ENCODE assay signal across 11 cellular contexts in the genomic region with DNA sequence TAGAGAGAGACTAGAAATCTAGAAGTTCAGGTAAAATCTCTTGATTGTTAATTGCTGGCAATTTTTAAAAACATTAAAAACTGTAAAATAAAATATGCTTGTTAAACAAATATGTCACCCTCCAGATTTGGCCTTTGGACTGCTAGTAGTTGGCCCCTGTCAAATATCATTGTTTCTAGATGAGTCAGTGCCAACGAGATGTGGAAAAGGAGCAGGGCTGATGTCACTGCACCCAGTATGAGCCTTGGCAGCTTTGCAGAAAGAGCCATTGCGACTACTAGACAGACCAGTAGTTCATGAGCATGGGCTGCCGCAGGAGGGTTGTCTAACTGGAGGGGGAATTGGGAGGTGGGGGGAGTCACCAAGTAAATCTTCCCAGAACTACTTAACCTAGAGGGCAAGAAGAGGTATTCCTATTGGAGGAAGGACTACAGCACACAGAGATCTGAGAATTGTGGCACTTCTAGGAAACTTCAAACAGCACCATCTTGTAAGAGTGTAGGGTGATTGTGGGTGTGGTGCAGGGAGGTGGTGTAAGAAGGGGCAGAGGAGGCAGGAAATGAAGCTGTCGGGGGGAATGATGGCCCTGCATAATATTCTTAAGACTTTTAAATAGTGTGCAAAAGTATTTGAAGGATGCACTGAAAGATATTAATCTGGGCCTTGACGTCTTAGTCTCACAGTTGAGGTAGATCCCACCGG. TPM values are rescaled to one million over a fixed set of nuclear protein-coding genes. Genes with fewer than 3 reads are reported as not detected.
DNase-seq lines count a peak whose midpoint lies in the region; ATAC-seq, FAIRE-seq and TF ChIP-seq lines count a peak whose summit lies in the region.
"Had no signal": no experiment of that assay in that cellular context is flagged by ENCODE, and none has a peak within 500 bp of the region (broad histone marks: within the 10 kb centered on the region; RNA-seq: fewer than 3 reads in every experiment).

No MANE protein-coding gene starts in this region.

- no peak overlapping the region for H3K9ac ChIP-seq in endothelial cell of umbilical vein (replicated peaks; ENCODE audit: extremely low read depth, insufficient read depth, low read length)

- H3K27me3 Mint-ChIP-seq in MCF 10A (ENCODE audit: insufficient read depth, unreplicated experiment) = no peaks in the 10 kb centered on the region
- peaks cover 0 to 9% of the 10 kb centered on the region in 2 donors for H3K27me3 Mint-ChIP-seq in CD8-positive, alpha-beta memory T cell

- no peak overlapping the region for H3K4me2 ChIP-seq in endothelial cell of umbilical vein (ENCODE audit: insufficient read depth, low read length)

- H2AFZ ChIP-seq in endothelial cell of umbilical vein (ENCODE audit: low read depth, low read length) = no peak overlapping the region

- H3K4me1 Mint-ChIP-seq in MCF 10A (ENCODE audit: insufficient read depth, unreplicated experiment) = peaks cover 54% of the 10 kb centered on the region
- H3K4me1 Mint-ChIP-seq in CD8-positive, alpha-beta memory T cell = no peaks in the 10 kb centered on the region

- H3K4me1 ChIP-seq in breast epithelium (no peaks in the 10 kb centered on the region), endothelial cell of umbilical vein (ENCODE audit: control insufficient read depth, extremely low read depth, insufficient read depth, low read length) (peaks cover 2% of the 10 kb centered on the region), tibial artery (peaks cover 0 to 20% (median 0%) of the 10 kb centered on the region in 4 donors)
- H3K4me1 ChIP-seq in CD8-positive, alpha-beta memory T cell (ENCODE audit: insufficient read depth, low read length) = no peaks in the 10 kb centered on the region

- CTCF ChIA-PET in MCF 10A (lab: Yijun Ruan, JAX) (interaction anchor here (0.6 kb wide), 1 partner anchor 12 kb away, joined by 4 read pairs; no protein-coding TSS in a partner anchor), endothelial cell of umbilical vein (lab: Charles Lee) (no interaction called here)
- CTCF ChIA-PET in CD8-positive, alpha-beta memory T cell (lab: Charles Lee) = no interaction called here

- POLR2A ChIA-PET in MCF 10A (lab: Yijun Ruan, JAX) (no interaction called here), endothelial cell of umbilical vein (lab: Charles Lee) (no interaction called here)
- POLR2A ChIA-PET in CD8-positive, alpha-beta memory T cell (lab: Charles Lee) = no interaction called here

- peak; percentile 73 for ATAC-seq in stimulated activated naive CD8-positive, alpha-beta T cell treated with anti-CD3 and anti-CD28 coated beads, Interleukin-15, Interleukin-2, amounts not matched to agents 100 U/mL and 50 U/mL, for 24 hours

- peak overlapping the region; percentile 29 for H3K27ac Mint-ChIP-seq in MCF 10A (ENCODE audit: low read depth, unreplicated experiment)
- no peak overlapping the region for H3K27ac Mint-ChIP-seq in CD8-positive, alpha-beta memory T cell
- H3K27ac Mint-ChIP-seq: CD14-positive monocyte had no signal

- H3K9me1 ChIP-seq in endothelial cell of umbilical vein (replicated peaks; ENCODE audit: control insufficient read depth, extremely low read depth, insufficient read depth, low read length) = no peaks in the 10 kb centered on the region

- no peak for TF ChIP-seq CTCF in MCF 10A (IDR thresholded peaks at IDR 0.05; ENCODE audit: unreplicated experiment)
- no peak for TF ChIP-seq CTCF in breast epithelium (IDR thresholded peaks at IDR 0.05)
- no peak for TF ChIP-seq CTCF in endothelial cell of umbilical vein (IDR thresholded peaks at IDR 0.05; ENCODE audit: extremely low read depth in 1 of 2, insufficient read depth in 1 of 2, low read depth in 1 of 2, low read length in 2 of 2)
- TF ChIP-seq CTCF in tibial artery (IDR thresholded peaks at IDR 0.05) = no peak

- TF ChIP-seq POLR2A in breast epithelium (IDR thresholded peaks at IDR 0.05) (no peak), endothelial cell of umbilical vein (IDR thresholded peaks at IDR 0.05; ENCODE audit: low read depth, low read length) (no peak), GM12892 (IDR thresholded peaks at IDR 0.05; ENCODE audit: low read depth, low read length) (no peak)

- H3K27me3 ChIP-seq in breast epithelium = no peaks in the 10 kb centered on the region
- no peaks in the 10 kb centered on the region for H3K27me3 ChIP-seq in endothelial cell of umbilical vein (ENCODE audit: control insufficient read depth in 2 of 2, insufficient read depth in 2 of 2, low read length in 2 of 2)
- no peaks in the 10 kb centered on the region for H3K27me3 ChIP-seq in CD8-positive, alpha-beta memory T cell (ENCODE audit: insufficient read depth, low read length, poor library complexity, severe bottlenecking)
- no peaks in the 10 kb centered on the region for H3K27me3 ChIP-seq in tibial artery

- H3K4me3 ChIP-seq in breast epithelium (no peak overlapping the region), endothelial cell of umbilical vein (replicated peaks in 1 of 3; ENCODE audit: insufficient read depth in 1 of 3, low read depth in 1 of 3, low read length in 3 of 3) (no peak overlapping the region), tibial artery (no peak overlapping the region)
- H3K4me3 ChIP-seq in CD8-positive, alpha-beta memory T cell (ENCODE audit: low read length) = no peak overlapping the region

- no peaks in the 10 kb centered on the region for H3K36me3 ChIP-seq in breast epithelium
- H3K36me3 ChIP-seq in endothelial cell of umbilical vein (ENCODE audit: control insufficient read depth in 2 of 2, extremely low read depth in 1 of 2, insufficient read depth in 2 of 2, low read length in 2 of 2) = no peaks in the 10 kb centered on the region
- no peaks in the 10 kb centered on the region for H3K36me3 ChIP-seq in CD8-positive, alpha-beta memory T cell (ENCODE audit: insufficient read depth, low read length)
- H3K36me3 ChIP-seq in tibial artery = no peaks in the 10 kb centered on the region

- BruUV-seq in MCF 10A (replicated peaks; lab: Mats Ljungman, UMichigan) (no TSS peak), endothelial cell of umbilical vein (replicated peaks; lab: Mats Ljungman, UMichigan) (no TSS peak)

- H4K20me1 ChIP-seq in endothelial cell of umbilical vein (replicated peaks; ENCODE audit: control insufficient read depth, extremely low read depth, insufficient read depth, low read length) = no peaks in the 10 kb centered on the region

- peaks cover 15% of the 10 kb centered on the region for H3K9me3 Mint-ChIP-seq in MCF 10A (ENCODE audit: unreplicated experiment)
- H3K9me3 Mint-ChIP-seq in CD8-positive, alpha-beta memory T cell = peaks cover 0 to 6% (median 0%) of the 10 kb centered on the region in 5 donors

- FAIRE-seq in endothelial cell of umbilical vein (lab: Jason Lieb, UNC) (peak; percentile 55), GM12892 (lab: Jason Lieb, UNC) (no peak)

- dilution Hi-C loops in endothelial cell of umbilical vein (cut with MboI; ENCODE audit: extremely low pct_ligation_motif_present, low sequenced_read_pairs) = no loop called here

- no peaks in the 10 kb centered on the region for H3K79me2 ChIP-seq in endothelial cell of umbilical vein (ENCODE audit: control insufficient read depth, insufficient read depth, low read length)

- intact Hi-C loops in MCF 10A (cut with micrococcal nuclease) (no loop called here), breast epithelium (cut with DNase I; ENCODE audit: low total_unique reads) (no loop called here), endothelial cell of umbilical vein (cut with micrococcal nuclease) (no loop called here), tibial artery (cut with DNase I; ENCODE audit: low total_unique reads) (no loop called here)

- no peaks in the 10 kb centered on the region for H3K36me3 Mint-ChIP-seq in MCF 10A (ENCODE audit: insufficient read depth, unreplicated experiment)
- peaks cover 0 to 12% (median 0%) of the 10 kb centered on the region in 3 donors for H3K36me3 Mint-ChIP-seq in CD8-positive, alpha-beta memory T cell
- H3K36me3 Mint-ChIP-seq: CD14-positive monocyte had no signal

- H3K4me3 Mint-ChIP-seq in MCF 10A (ENCODE audit: unreplicated experiment) = peak overlapping the region; percentile 10
- no peak overlapping the region for H3K4me3 Mint-ChIP-seq in CD8-positive, alpha-beta memory T cell
- H3K4me3 Mint-ChIP-seq: CD14-positive monocyte had no signal

- peaks cover 0 to 7% of the 10 kb centered on the region in 2 donors for H3K9me3 ChIP-seq in breast epithelium
- H3K9me3 ChIP-seq in endothelial cell of umbilical vein (replicated peaks; ENCODE audit: control insufficient read depth, insufficient read depth, low read length) = no peaks in the 10 kb centered on the region
- H3K9me3 ChIP-seq in CD8-positive, alpha-beta memory T cell (ENCODE audit: low read length) = no peaks in the 10 kb centered on the region
- H3K9me3 ChIP-seq in tibial artery = no peaks in the 10 kb centered on the region

- DNase-seq in MCF 10A (ENCODE audit: unreplicated experiment) (peak; percentile 90), breast epithelium (ENCODE audit: low spot score in 2 of 2) (no peak), RPMI7951 (ENCODE audit: low read depth) (peak; percentile 90), endothelial cell of umbilical vein (ENCODE audit: low read depth, low spot score) (peak; percentile 40), GM12892 (ENCODE audit: insufficient read length) (no peak), tibial artery (no peak)
- DNase-seq in stimulated activated naive CD8-positive, alpha-beta T cell treated with anti-CD3 and anti-CD28 coated beads, Interleukin-15, Interleukin-2, amounts not matched to agents 100 U/mL and 50 U/mL, for 24 hours = no peak
- no peak for DNase-seq in CD8-positive, alpha-beta memory T cell
- DNase-seq: NCI-H1436 treated with DMSO at 0.1 percent for 48 hours; stimulated activated CD4-positive, alpha-beta T cell treated with anti-CD3 and anti-CD28 coated beads, Interleukin-15, amount 100 ng/mL, for 24 hours had no signal

- H3K27ac ChIP-seq in breast epithelium (no peak overlapping the region), endothelial cell of umbilical vein (ENCODE audit: insufficient read depth, low read depth, low read length) (no peak overlapping the region), tibial artery (no peak overlapping the region)
- no peak overlapping the region for H3K27ac ChIP-seq in CD8-positive, alpha-beta memory T cell (ENCODE audit: low read depth, low read length)

RNA-seq across cellular contexts. Expression of gene DOCK2, which starts 7.1 kb away (rescaled TPM):
- 0.39 and 0.42 TPM in 2 replicates for total RNA-seq in MCF 10A (2022)
- 10 to 100 TPM; 13.4 to 43.8 (median 19.8) TPM for total RNA-seq in breast epithelium
- total RNA-seq in RPMI7951 (2014; rRNA removed; shearing (Covaris generic)) = 12.5 and 13.0 TPM in 2 replicates
- total RNA-seq in endothelial cell of umbilical vein = 0.62 and 4.8 TPM in 2 replicates
- 0.37 and 0.62 TPM in 2 replicates for polyA plus RNA-seq in endothelial cell of umbilical vein
- polyA plus RNA-seq in endothelial cell of umbilical vein (2011; cell fraction: cytosol; rRNA removed) = 0.61 and 0.63 TPM in 2 replicates
- 1.1 and 2.2 TPM in 2 replicates for polyA plus RNA-seq in endothelial cell of umbilical vein (2011; cell fraction: nucleus; rRNA removed)
- polyA plus RNA-seq in endothelial cell of umbilical vein (2012) = 0.86 and 1.5 TPM in 2 replicates
- 1.00 and 2.7 TPM in 2 replicates for polyA minus RNA-seq in endothelial cell of umbilical vein
- polyA minus RNA-seq in endothelial cell of umbilical vein (2011; cell fraction: cytosol; rRNA and poly(A)+ RNA removed) = not detected
- polyA minus RNA-seq in endothelial cell of umbilical vein (2011; cell fraction: nucleus; rRNA and poly(A)+ RNA removed) = 2.3 and 4.5 TPM in 2 replicates
- total RNA-seq in CD8-positive, alpha-beta memory T cell = 100 to 1,000 TPM; 155 to 157 TPM
- 102 TPM for polyA plus RNA-seq in CD8-positive, alpha-beta memory T cell
- polyA plus RNA-seq in GM12892 (2012; ENCODE audit: missing spikeins) = 71.2 TPM

RNA-seq across cellular contexts. Expression of gene SPDL1, which starts 46.4 kb away (rescaled TPM):
- 40.6 and 51.3 TPM in 2 replicates for total RNA-seq in MCF 10A (2022)
- total RNA-seq in breast epithelium = 1 to 10 TPM; 8.3 to 9.8 (median 8.8) TPM
- total RNA-seq in RPMI7951 (2014; rRNA removed; shearing (Covaris generic)) = 87.6 and 114 TPM in 2 replicates
- total RNA-seq in endothelial cell of umbilical vein = 46.8 and 51.8 TPM in 2 replicates
- polyA plus RNA-seq in endothelial cell of umbilical vein = 11.7 and 19.7 TPM in 2 replicates
- 26.8 and 32.5 TPM in 2 replicates for polyA plus RNA-seq in endothelial cell of umbilical vein (2011; cell fraction: cytosol; rRNA removed)
- 53.4 and 99.0 TPM in 2 replicates for polyA plus RNA-seq in endothelial cell of umbilical vein (2011; cell fraction: nucleus; rRNA removed)
- polyA plus RNA-seq in endothelial cell of umbilical vein (2012) = 29.1 and 61.6 TPM in 2 replicates
- polyA minus RNA-seq in endothelial cell of umbilical vein = 12.1 and 14.6 TPM in 2 replicates
- polyA minus RNA-seq in endothelial cell of umbilical vein (2011; cell fraction: cytosol; rRNA and poly(A)+ RNA removed) = 20.1 TPM
- 16.6 and 44.6 TPM in 2 replicates for polyA minus RNA-seq in endothelial cell of umbilical vein (2011; cell fraction: nucleus; rRNA and poly(A)+ RNA removed)
- 10 to 100 TPM; 39.1 to 43.1 TPM for total RNA-seq in CD8-positive, alpha-beta memory T cell
- polyA plus RNA-seq in CD8-positive, alpha-beta memory T cell = 6.6 TPM
- polyA plus RNA-seq in GM12892 (2012; ENCODE audit: missing spikeins) = 25.8 TPM

Comparison
In these comparisons a context has a peak if more than half of its experiments do, and no peak if none do; other contexts are left out.
1. DNase-seq: peak in MCF 10A (single experiment), RPMI7951 (single experiment) and endothelial cell of umbilical vein (single experiment); none in breast epithelium (0 of 2), stimulated activated naive CD8-positive, alpha-beta T cell treated with anti-CD3 and anti-CD28 coated beads, Interleukin-15, Interleukin-2, amounts not matched to agents 100 U/mL and 50 U/mL, for 24 hours (single experiment), CD8-positive, alpha-beta memory T cell (0 of 5), GM12892 (single experiment) and tibial artery (0 of 2).